Comparison of ENCODE assay signal across 26 cellular contexts in genomic region chr7:16792299-16792698, GRCh38. TPM values are rescaled to one million over a fixed set of nuclear protein-coding genes. Genes with fewer than 3 reads are reported as not detected.
"Had no signal": no experiment of that assay in that cellular context is flagged by ENCODE, and none has a peak within 500 bp of the region (broad histone marks: within the 10 kb centered on the region; RNA-seq: fewer than 3 reads in every experiment).

No MANE protein-coding gene starts in this region.

- DNase-seq: dorsolateral prefrontal cortex; effector CD8-positive, alpha-beta T cell; endodermal cell; gastrocnemius medialis; heart right ventricle; hippocampal formation; left cardiac atrium; left ventricle myocardium inferior; lower lobe of right lung; naive thymus-derived CD8-positive, alpha-beta T cell; nephron progenitor cell; nucleus accumbens; sigmoid colon; stimulated activated CD4-positive, alpha-beta T cell treated with anti-CD3 and anti-CD28 coated beads, Interleukin-2, amount 100 ng/mL, for 24 hours; stimulated activated CD4-positive, alpha-beta T cell treated with anti-CD3 and anti-CD28 coated beads, Interleukin-4, amount 100 ng/mL, for 24 hours; stimulated activated naive CD4-positive, alpha-beta T cell; stimulated activated naive CD8-positive, alpha-beta T cell treated with anti-CD3 and anti-CD28 coated beads, Interleukin-15, amount 100 ng/mL, for 72 hours; transverse colon had no signal

- H3K9me3 Mint-ChIP-seq: naive thymus-derived CD8-positive, alpha-beta T cell; stimulated activated naive CD8-positive, alpha-beta T cell treated with anti-CD3 and anti-CD28 coated beads, Interleukin-15, amount 100 ng/mL, for 72 hours had no signal

- H3K27me3 ChIP-seq: dorsolateral prefrontal cortex, gastrocnemius medialis, heart right ventricle, right atrium auricular region, sigmoid colon, suprapubic skin, transverse colon, vagina had no signal

- H3K27ac Mint-ChIP-seq: endodermal cell; naive thymus-derived CD8-positive, alpha-beta T cell; nephron progenitor cell; stimulated activated naive CD8-positive, alpha-beta T cell treated with anti-CD3 and anti-CD28 coated beads, Interleukin-15, amount 100 ng/mL, for 72 hours had no signal

- H3K4me3 Mint-ChIP-seq: endodermal cell; naive thymus-derived CD8-positive, alpha-beta T cell; nephron progenitor cell; stimulated activated naive CD8-positive, alpha-beta T cell treated with anti-CD3 and anti-CD28 coated beads, Interleukin-15, amount 100 ng/mL, for 72 hours had no signal

- H3K4me1 ChIP-seq: gastrocnemius medialis, left ventricle myocardium inferior, lower lobe of right lung, prostate gland, right atrium auricular region, sigmoid colon, suprapubic skin, vagina had no signal

- H3K9me3 ChIP-seq: gastrocnemius medialis, heart right ventricle, left ventricle myocardium inferior, lower lobe of right lung, prostate gland, right atrium auricular region, sigmoid colon, suprapubic skin, transverse colon, vagina had no signal

- ATAC-seq: esophagus mucosa; gastrocnemius medialis; heart right ventricle; left cardiac atrium; lower lobe of right lung; naive thymus-derived CD8-positive, alpha-beta T cell; stimulated activated naive CD8-positive, alpha-beta T cell treated with anti-CD3 and anti-CD28 coated beads, Interleukin-15, amount 100 ng/mL, for 72 hours had no signal

- H3K4me3 ChIP-seq: dorsolateral prefrontal cortex, gastrocnemius medialis, heart right ventricle, left ventricle myocardium inferior, lower lobe of right lung, prostate gland, right atrium auricular region, sigmoid colon, suprapubic skin, transverse colon, vagina had no signal

- H3K36me3 Mint-ChIP-seq: naive thymus-derived CD8-positive, alpha-beta T cell had no signal

- H3K27ac ChIP-seq: dorsolateral prefrontal cortex, epithelial cell of prostate, gastrocnemius medialis, heart right ventricle, left ventricle myocardium inferior, lower lobe of right lung, prostate gland, right atrium auricular region, sigmoid colon, suprapubic skin, transverse colon, vagina had no signal

- H3K36me3 ChIP-seq: gastrocnemius medialis, heart right ventricle, left ventricle myocardium inferior, prostate gland, right atrium auricular region, sigmoid colon, suprapubic skin, vagina had no signal

- H3K4me1 Mint-ChIP-seq: endodermal cell; naive thymus-derived CD8-positive, alpha-beta T cell; stimulated activated naive CD8-positive, alpha-beta T cell treated with anti-CD3 and anti-CD28 coated beads, Interleukin-15, amount 100 ng/mL, for 72 hours had no signal

RNA-seq across cellular contexts. Expression of gene AGR2, which starts 12.5 kb away (rescaled TPM):
- total RNA-seq: endodermal cell; heart right ventricle; left cardiac atrium; left ventricle myocardium inferior; myocyte; naive thymus-derived CD8-positive, alpha-beta T cell; osteocyte; right atrium auricular region; sigmoid colon; vagina had no signal
